In the genomic region with DNA sequence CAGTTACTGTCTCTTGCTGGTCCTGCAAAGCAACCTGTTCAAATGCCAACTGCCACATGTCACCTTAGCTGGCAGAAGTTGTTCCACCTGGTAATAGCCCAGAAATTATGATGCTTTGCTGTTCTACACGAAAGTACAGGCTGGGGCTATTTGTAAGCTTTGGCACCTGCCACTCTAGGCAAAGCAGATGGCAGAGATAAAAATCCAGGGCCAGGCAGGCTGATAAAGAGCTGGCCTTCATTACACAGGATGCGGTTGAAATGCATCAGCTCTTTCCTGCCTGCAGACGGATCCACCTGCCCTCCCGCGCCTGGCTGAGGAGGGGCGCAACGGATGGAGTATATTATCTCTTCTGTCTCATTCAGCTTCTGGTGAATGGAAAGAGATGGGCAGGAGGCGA, we compare ENCODE assay signal across 8 cellular contexts. TPM values are rescaled to one million over a fixed set of nuclear protein-coding genes. Genes with fewer than 3 reads are reported as not detected.
DNase-seq lines count a peak whose midpoint lies in the region; ATAC-seq and TF ChIP-seq lines count a peak whose summit lies in the region.

No MANE protein-coding gene starts in this region.

- DNase-seq in DMS153 (lab: John Stamatoyannopoulos, UW) (peak; percentile 87), NCI-H524 treated with DMSO at 0.1 percent for 48 hours (lab: John Stamatoyannopoulos, UW) (peak; percentile 40), lung microvascular endothelial cell (ENCODE audit: low read depth in 2 of 2) (peak; percentile 45 to 48), NCI-H446 treated with DMSO at 0.1 percent for 48 hours (lab: John Stamatoyannopoulos, UW) (no peak), hypothalamus (lab: John Stamatoyannopoulos, UW) (no peak), omental fat pad (ENCODE audit: low spot score) (no peak), HK-2 (ENCODE audit: unreplicated experiment) (no peak)
- peak; percentile 71 for DNase-seq in activated CD8-positive, alpha-beta memory T cell treated with anti-CD3 and anti-CD28 coated beads for 24 hours

- no peak for ATAC-seq in omental fat pad (ENCODE audit: low FRiP score)

- no peak for TF ChIP-seq CTCF in omental fat pad (IDR thresholded peaks at IDR 0.05)

RNA-seq across cellular contexts. Expression of gene KDM8, which starts 29.3 kb away (rescaled TPM):
- total RNA-seq in lung microvascular endothelial cell: 2.0 and 3.2 TPM in 2 replicates
- total RNA-seq in omental fat pad: 1 to 10 TPM; 2.0 to 4.6 (median 2.6) TPM

Comparison
In these comparisons a context has a peak if more than half of its experiments do, and no peak if none do; other contexts are left out.
1. DNase-seq: peak in DMS153 (single experiment), NCI-H524 treated with DMSO at 0.1 percent for 48 hours (single experiment), activated CD8-positive, alpha-beta memory T cell treated with anti-CD3 and anti-CD28 coated beads for 24 hours (single experiment) and lung microvascular endothelial cell (2 of 2); none in NCI-H446 treated with DMSO at 0.1 percent for 48 hours (single experiment), hypothalamus (0 of 51), omental fat pad (single experiment) and HK-2 (single experiment).